In genomic region chr5:432201-432927, GRCh38 we compare ENCODE assay signal across 22 cellular contexts. TPM values are rescaled to one million over a fixed set of nuclear protein-coding genes. Genes with fewer than 3 reads are reported as not detected.
DNase-seq lines count a peak whose midpoint lies in the region; ATAC-seq and TF ChIP-seq lines count a peak whose summit lies in the region.
"Had no signal": no experiment of that assay in that cellular context is flagged by ENCODE, and none has a peak within 500 bp of the region (broad histone marks: within the 10 kb centered on the region; RNA-seq: fewer than 3 reads in every experiment).

No MANE protein-coding gene starts in this region.

- peaks cover 68% of the 10 kb centered on the region for H3K27me3 Mint-ChIP-seq in stimulated activated memory B cell treated with anti-CD40 and anti-IgM and Interleukin-4, amounts not matched to agents 10 μg/mL and 1 μg/mL and 100 μg/mL, for 72 hours

- TF ChIP-seq CTCF in Peyer's patch (IDR thresholded peaks at IDR 0.05), result no peak

- ATAC-seq in stimulated activated memory B cell treated with anti-CD40 and anti-IgM and Interleukin-4, amounts not matched to agents 10 μg/mL and 1 μg/mL and 100 μg/mL, for 72 hours, result no peak
- ATAC-seq in HG03280 (IDR thresholded peaks at IDR 0.05; ENCODE audit: unreplicated experiment) (no peak), GM18867 (IDR thresholded peaks at IDR 0.05; ENCODE audit: unreplicated experiment) (no peak)
- ATAC-seq: heart left ventricle, left cardiac atrium had no signal

- peak; percentile 51 for DNase-seq in activated effector memory CD4-positive, alpha-beta T cell treated with anti-CD3 and anti-CD28 coated beads, Interleukin-2, amount 50 U/mL, for 16 hours
- DNase-seq in activated effector memory CD4-positive, alpha-beta T cell treated with Interleukin-2 at 50 U/mL for 16 hours, result no peak
- peak in 2 of 3 donors; percentile 40 for DNase-seq in Peyer's patch
- DNase-seq in mesenteric fat pad (ENCODE audit: low spot score), result peak; percentile 69
- DNase-seq in NOMO-1 treated with DMSO at 0.1 percent for 48 hours (lab: John Stamatoyannopoulos, UW; ENCODE audit: unreplicated experiment), result no peak
- DNase-seq: activated CD4-positive, alpha-beta T cell treated with anti-CD3 and anti-CD28 coated beads for 4 hours; anterior cingulate cortex; colonic mucosa; effector CD8-positive, alpha-beta T cell; erythroblast; mammary epithelial cell; NCI-H1436 treated with DMSO at 0.1 percent for 48 hours; NCI-H510A had no signal

- peaks cover 0 to 10% (median 0%) of the 10 kb centered on the region in 4 donors for H3K4me1 ChIP-seq in Peyer's patch
- H3K4me1 ChIP-seq: colonic mucosa, heart left ventricle, psoas muscle, tibial artery had no signal

- no peak for TF ChIP-seq POLR2A in Peyer's patch (IDR thresholded peaks at IDR 0.05)

- H3K4me3 ChIP-seq in Peyer's patch, result no peak overlapping the region
- H3K4me3 ChIP-seq: colonic mucosa, heart left ventricle, psoas muscle, tibial artery had no signal

- peaks cover 17% of the 10 kb centered on the region for H3K4me1 Mint-ChIP-seq in stimulated activated memory B cell treated with anti-CD40 and anti-IgM and Interleukin-4, amounts not matched to agents 10 μg/mL and 1 μg/mL and 100 μg/mL, for 72 hours
- H3K4me1 Mint-ChIP-seq: neural crest cell had no signal

- no peaks in the 10 kb centered on the region for H3K27me3 ChIP-seq in Peyer's patch
- H3K27me3 ChIP-seq: colonic mucosa had no signal

- peak overlapping the region; percentile 73 for H3K27ac Mint-ChIP-seq in stimulated activated memory B cell treated with anti-CD40 and anti-IgM and Interleukin-4, amounts not matched to agents 10 μg/mL and 1 μg/mL and 100 μg/mL, for 72 hours

- H3K4me3 Mint-ChIP-seq in stimulated activated memory B cell treated with anti-CD40 and anti-IgM and Interleukin-4, amounts not matched to agents 10 μg/mL and 1 μg/mL and 100 μg/mL, for 72 hours, result no peak overlapping the region
- H3K4me3 Mint-ChIP-seq: neural crest cell; T-helper 2 cell treated with Interferon-gamma antibody and Interleukin-4, amounts not matched to agents 5 μg/mL and 100 μg/mL, for 36 hours had no signal

- H3K36me3 Mint-ChIP-seq in stimulated activated memory B cell treated with anti-CD40 and anti-IgM and Interleukin-4, amounts not matched to agents 10 μg/mL and 1 μg/mL and 100 μg/mL, for 72 hours, result peaks cover 78% of the 10 kb centered on the region

- no peaks in the 10 kb centered on the region for H3K9me3 Mint-ChIP-seq in stimulated activated memory B cell treated with anti-CD40 and anti-IgM and Interleukin-4, amounts not matched to agents 10 μg/mL and 1 μg/mL and 100 μg/mL, for 72 hours
- H3K9me3 Mint-ChIP-seq: neural crest cell; T-helper 2 cell treated with Interferon-gamma antibody and Interleukin-4, amounts not matched to agents 5 μg/mL and 100 μg/mL, for 36 hours had no signal

- H3K9me3 ChIP-seq in Peyer's patch, result no peaks in the 10 kb centered on the region
- H3K9me3 ChIP-seq: colonic mucosa, heart left ventricle, psoas muscle, tibial artery had no signal

- no peaks in the 10 kb centered on the region for H3K36me3 ChIP-seq in Peyer's patch
- H3K36me3 ChIP-seq: colonic mucosa, heart left ventricle, tibial artery had no signal

- H3K27ac ChIP-seq in Peyer's patch, result no peak overlapping the region
- H3K27ac ChIP-seq: colonic mucosa, heart left ventricle, psoas muscle, tibial artery had no signal

RNA-seq across cellular contexts. Expression of gene EXOC3, which starts 10.6 kb away (rescaled TPM):
- total RNA-seq in Peyer's patch (100 to 1,000 TPM in 3 of 4 donors, 10 to 100 TPM in 1; 74.3 to 201 (median 141) TPM), mesenteric fat pad (58.5 TPM)

Comparison
In these comparisons a context has a peak if more than half of its experiments do, and no peak if none do; other contexts are left out.
1. DNase-seq: peak in activated effector memory CD4-positive, alpha-beta T cell treated with anti-CD3 and anti-CD28 coated beads, Interleukin-2, amount 50 U/mL, for 16 hours (single experiment), Peyer's patch (2 of 3) and mesenteric fat pad (single experiment); none in activated effector memory CD4-positive, alpha-beta T cell treated with Interleukin-2 at 50 U/mL for 16 hours (single experiment) and NOMO-1 treated with DMSO at 0.1 percent for 48 hours (single experiment).